Comparison of ENCODE assay signal across 1 cellular context in genomic region chr12:124979568-124979967, GRCh38.
A peak's percentile ranks its signal among the peaks of the same experiment; 100 is the strongest.
TF ChIP-seq lines count a peak whose summit lies in the region.

No MANE protein-coding gene starts in this region.

TF ChIP-seq in H1, 55 proteins besides CTCF, POLR2A, EP300 and RAD21:
- TF ChIP-seq CTBP2 (IDR thresholded peaks at IDR 0.05; ENCODE audit: borderline replicate concordance, insufficient read depth, insufficient read length, low read length) (no peak), CREB1 (IDR thresholded peaks at IDR 0.05) (peak; percentile 43; the same call in 1 of the 2 replicates), KDM1A (IDR thresholded peaks at IDR 0.05; ENCODE audit: borderline replicate concordance, low read length) (no peak)
TF ChIP-seq in H1: peak in this region for 1.
